Comparison of ENCODE assay signal across 8 cellular contexts in the genomic region with DNA sequence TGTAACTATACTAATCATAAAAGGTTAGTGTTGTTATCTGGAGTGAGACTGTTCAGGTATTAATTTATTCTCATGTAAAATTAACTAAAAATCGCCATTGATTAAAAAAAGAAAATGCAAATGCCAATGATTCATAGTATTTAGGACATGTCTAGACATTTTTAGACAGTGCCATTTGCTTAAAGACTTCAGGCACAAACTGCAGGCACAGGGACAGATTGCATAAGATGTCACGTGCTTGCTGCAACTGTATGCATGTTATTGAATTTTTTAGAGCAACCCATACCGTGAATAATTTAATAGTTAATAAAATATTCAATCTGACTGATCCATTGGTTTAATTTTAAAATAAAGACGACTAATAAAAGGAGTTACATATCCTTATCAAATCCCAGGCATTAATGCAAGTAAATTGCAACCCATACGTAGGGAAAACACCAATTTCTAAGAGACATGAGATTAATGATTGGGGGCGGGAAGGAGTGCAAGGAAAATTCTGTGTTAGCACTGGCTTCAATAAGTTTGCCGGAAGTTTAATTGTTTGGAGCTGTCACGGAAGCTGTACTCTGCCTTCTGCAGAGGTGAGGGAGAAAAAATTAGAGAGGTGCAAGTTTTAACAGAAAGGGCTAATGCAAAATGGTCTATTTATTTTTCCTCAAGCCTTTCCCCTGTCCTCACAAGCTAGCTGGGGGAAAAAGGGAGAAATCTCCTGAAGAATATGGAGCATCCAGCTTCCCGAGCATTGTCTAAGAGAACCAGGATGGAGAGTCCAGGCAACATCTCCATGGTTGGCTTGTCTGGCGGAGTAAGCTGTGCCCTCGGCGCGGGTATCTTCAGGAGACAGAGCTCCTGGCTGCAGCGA. TPM values are rescaled to one million over a fixed set of nuclear protein-coding genes. Genes with fewer than 3 reads are reported as not detected.
DNase-seq lines count a peak whose midpoint lies in the region; ATAC-seq, FAIRE-seq and TF ChIP-seq lines count a peak whose summit lies in the region.

No MANE protein-coding gene starts in this region.

- H3K27ac ChIP-seq in A673 (ENCODE audit: low read depth, low read length, poor library complexity, severe bottlenecking) (no peak overlapping the region), cingulate gyrus (ENCODE audit: low read depth, low read length) (peak overlapping the region; percentile 91), kidney (ENCODE audit: low read depth in 2 of 2, low read length in 2 of 2) (no peak overlapping the region)

- CTCF ChIA-PET in A673 (lab: Charles Lee): no interaction called here

- H3K4me1 Mint-ChIP-seq in mesothelial cell of epicardium: peaks cover 39% of the 10 kb centered on the region

- no peaks in the 10 kb centered on the region for H3K9me3 Mint-ChIP-seq in mesothelial cell of epicardium

- intact Hi-C loops in A673 (cut with micrococcal nuclease; ENCODE audit: unreplicated experiment): loop anchor here (5.0 kb wide), 1 partner anchor 104 kb away; no protein-coding TSS in a partner anchor
- intact Hi-C loops in kidney (cut with DNase I): no loop called here

- BruUV-seq in A673 (replicated peaks; lab: Mats Ljungman, UMichigan): no TSS peak

- H3K36me3 ChIP-seq in A673 (ENCODE audit: insufficient read depth, low read length, poor library complexity, severe bottlenecking) (no peaks in the 10 kb centered on the region), kidney (ENCODE audit: control insufficient read depth in 1 of 2, insufficient read depth in 2 of 2, low read length in 2 of 2) (no peaks in the 10 kb centered on the region)

- H3K9ac ChIP-seq in kidney (ENCODE audit: low read length in 2 of 2): no peak overlapping the region

- peak overlapping the region; percentile 86 for H3K4me3 Mint-ChIP-seq in mesothelial cell of epicardium

- no peak for FAIRE-seq in GM19239 (lab: Jason Lieb, UNC)
- no peak for FAIRE-seq in kidney (lab: Jason Lieb, UNC)

- TF ChIP-seq CTCF in A673 (conservative IDR thresholded peaks at IDR 0.05; ENCODE audit: low read depth, low read length): no peak
- TF ChIP-seq CTCF in mesothelial cell of epicardium (IDR thresholded peaks at IDR 0.05; ENCODE audit: unreplicated experiment): no peak
- no peak for TF ChIP-seq CTCF in kidney (IDR thresholded peaks at IDR 0.05; ENCODE audit: borderline replicate concordance, extremely low read depth, insufficient read depth)

- POLR2A ChIA-PET in A673 (lab: Charles Lee; ENCODE audit: low non-redundant PET): no interaction called here

- no peaks in the 10 kb centered on the region for H3K36me3 Mint-ChIP-seq in mesothelial cell of epicardium

- DNase-seq in A673 (ENCODE audit: low spot score): peak; percentile 27
- DNase-seq in NCI-H146 (lab: John Stamatoyannopoulos, UW): peak; percentile 14
- no peak for DNase-seq in mesothelial cell of epicardium (ENCODE audit: low spot score in 2 of 2, unreplicated experiment in 2 of 2)
- DNase-seq in NCI-H1436 (lab: John Stamatoyannopoulos, UW): no peak
- DNase-seq in GM19239 (ENCODE audit: insufficient read length, low spot score): no peak
- no peak for DNase-seq in kidney

- H3K27me3 ChIP-seq in A673 (replicated peaks; ENCODE audit: insufficient read depth, low read depth, low read length, poor library complexity): peaks cover 50% of the 10 kb centered on the region

- H3K4me3 ChIP-seq in A673 (ENCODE audit: low read depth, low read length, poor library complexity, severe bottlenecking): peak overlapping the region; percentile 55
- peak overlapping the region in 1 of 2 donors; percentile 57 for H3K4me3 ChIP-seq in kidney (ENCODE audit: low read length in 2 of 2)

- no peak for ATAC-seq in HG03432 (IDR thresholded peaks at IDR 0.05; ENCODE audit: unreplicated experiment)

- peaks cover 15% of the 10 kb centered on the region for H3K4me1 ChIP-seq in A673 (ENCODE audit: insufficient read depth, low read length, poor library complexity, severe bottlenecking)
- H3K4me1 ChIP-seq in kidney (ENCODE audit: control insufficient read depth in 1 of 2, insufficient read depth in 1 of 2, low read depth in 1 of 2, low read length in 2 of 2): peaks cover 0 to 7% of the 10 kb centered on the region in 2 donors

- H3K27me3 Mint-ChIP-seq in mesothelial cell of epicardium (ENCODE audit: low read depth): peaks cover 12% of the 10 kb centered on the region

- H3K9me3 ChIP-seq in A673 (ENCODE audit: low read depth, low read length, poor library complexity, severe bottlenecking): no peaks in the 10 kb centered on the region
- H3K9me3 ChIP-seq in kidney (ENCODE audit: control insufficient read depth in 1 of 2, low read length in 2 of 2): no peaks in the 10 kb centered on the region

- H3K27ac Mint-ChIP-seq in mesothelial cell of epicardium: peak overlapping the region; percentile 87

RNA-seq across cellular contexts. Expression of gene EDIL3, which starts 2.9 kb away (rescaled TPM):
- total RNA-seq in A673 (2021) (4.6 and 6.6 TPM in 2 replicates), mesothelial cell of epicardium (45.2 to 51.3 TPM (median 48.0 TPM) in 3 replicates), kidney (32.8 TPM)
- 5.2 TPM for polyA plus RNA-seq in kidney (ENCODE audit: insufficient read depth, low read depth, low replicate concordance)

Comparison
In these comparisons a context has a peak if more than half of its experiments do, and no peak if none do; other contexts are left out.
1. DNase-seq: peak in A673 (single experiment) and NCI-H146 (single experiment); none in mesothelial cell of epicardium (0 of 2), NCI-H1436 (single experiment), GM19239 (single experiment) and kidney (single experiment).